ENCODE assay signal across 1 cellular context in the genomic region with DNA sequence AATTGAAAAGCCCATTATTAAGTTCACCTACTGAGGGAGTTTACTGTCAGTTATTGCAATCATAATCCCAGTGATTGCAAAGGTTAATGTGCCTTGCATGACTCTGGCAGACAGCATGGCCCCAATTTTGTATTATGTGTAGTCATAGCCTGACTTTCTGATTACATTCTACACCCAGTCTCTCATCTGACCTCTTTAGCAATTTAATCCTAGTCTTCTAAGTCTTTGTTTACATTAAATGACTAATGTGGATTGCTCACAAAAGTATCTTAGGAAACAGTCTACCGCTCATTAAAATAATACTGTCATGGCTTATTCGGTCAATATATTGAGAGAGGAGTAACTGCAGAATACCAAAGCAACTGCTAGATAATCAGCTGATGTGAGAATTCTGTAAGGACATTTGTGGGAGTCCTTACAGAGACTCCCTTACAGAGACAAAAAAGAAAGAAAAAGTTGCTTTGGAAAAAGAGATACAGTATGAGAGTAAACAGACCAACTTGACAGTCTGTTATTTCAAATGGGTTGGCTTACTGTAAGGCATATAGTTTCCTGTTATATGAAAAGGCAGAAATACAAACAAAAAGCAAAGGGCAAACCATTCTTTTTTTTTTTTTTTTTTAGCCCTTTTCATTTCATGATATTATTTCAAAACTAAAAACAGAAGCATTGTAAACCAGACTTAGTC.
A peak's percentile ranks its signal among the peaks of the same experiment; 100 is the strongest.
TF ChIP-seq lines count a peak whose summit lies in the region.

No MANE protein-coding gene starts in this region.

TF ChIP-seq in HEK293, 187 proteins besides CTCF, POLR2A, EP300 and RAD21 (continued from another document and continues in another):
- TF ChIP-seq, protein P1, sequence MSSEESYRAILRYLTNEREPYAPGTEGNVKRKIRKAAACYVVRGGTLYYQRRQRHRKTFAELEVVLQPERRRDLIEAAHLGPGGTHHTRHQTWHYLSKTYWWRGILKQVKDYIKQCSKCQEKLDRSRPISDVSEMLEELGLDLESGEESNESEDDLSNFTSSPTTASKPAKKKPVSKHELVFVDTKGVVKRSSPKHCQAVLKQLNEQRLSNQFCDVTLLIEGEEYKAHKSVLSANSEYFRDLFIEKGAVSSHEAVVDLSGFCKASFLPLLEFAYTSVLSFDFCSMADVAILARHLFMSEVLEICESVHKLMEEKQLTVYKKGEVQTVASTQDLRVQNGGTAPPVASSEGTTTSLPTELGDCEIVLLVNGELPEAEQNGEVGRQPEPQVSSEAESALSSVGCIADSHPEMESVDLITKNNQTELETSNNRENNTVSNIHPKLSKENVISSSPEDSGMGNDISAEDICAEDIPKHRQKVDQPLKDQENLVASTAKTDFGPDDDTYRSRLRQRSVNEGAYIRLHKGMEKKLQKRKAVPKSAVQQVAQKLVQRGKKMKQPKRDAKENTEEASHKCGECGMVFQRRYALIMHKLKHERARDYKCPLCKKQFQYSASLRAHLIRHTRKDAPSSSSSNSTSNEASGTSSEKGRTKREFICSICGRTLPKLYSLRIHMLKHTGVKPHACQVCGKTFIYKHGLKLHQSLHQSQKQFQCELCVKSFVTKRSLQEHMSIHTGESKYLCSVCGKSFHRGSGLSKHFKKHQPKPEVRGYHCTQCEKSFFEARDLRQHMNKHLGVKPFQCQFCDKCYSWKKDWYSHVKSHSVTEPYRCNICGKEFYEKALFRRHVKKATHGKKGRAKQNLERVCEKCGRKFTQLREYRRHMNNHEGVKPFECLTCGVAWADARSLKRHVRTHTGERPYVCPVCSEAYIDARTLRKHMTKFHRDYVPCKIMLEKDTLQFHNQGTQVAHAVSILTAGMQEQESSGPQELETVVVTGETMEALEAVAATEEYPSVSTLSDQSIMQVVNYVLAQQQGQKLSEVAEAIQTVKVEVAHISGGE (tag by site-specific recombination; conservative IDR thresholded peaks at IDR 0.05; ENCODE audit: low read depth): no peak
- TF ChIP-seq BCL11B (tag by site-specific recombination; IDR thresholded peaks at IDR 0.05; ENCODE audit: low read depth): no peak
- TF ChIP-seq MYNN (tag by site-specific recombination; IDR thresholded peaks at IDR 0.05; ENCODE audit: borderline replicate concordance): no peak
- TF ChIP-seq, protein P2, sequence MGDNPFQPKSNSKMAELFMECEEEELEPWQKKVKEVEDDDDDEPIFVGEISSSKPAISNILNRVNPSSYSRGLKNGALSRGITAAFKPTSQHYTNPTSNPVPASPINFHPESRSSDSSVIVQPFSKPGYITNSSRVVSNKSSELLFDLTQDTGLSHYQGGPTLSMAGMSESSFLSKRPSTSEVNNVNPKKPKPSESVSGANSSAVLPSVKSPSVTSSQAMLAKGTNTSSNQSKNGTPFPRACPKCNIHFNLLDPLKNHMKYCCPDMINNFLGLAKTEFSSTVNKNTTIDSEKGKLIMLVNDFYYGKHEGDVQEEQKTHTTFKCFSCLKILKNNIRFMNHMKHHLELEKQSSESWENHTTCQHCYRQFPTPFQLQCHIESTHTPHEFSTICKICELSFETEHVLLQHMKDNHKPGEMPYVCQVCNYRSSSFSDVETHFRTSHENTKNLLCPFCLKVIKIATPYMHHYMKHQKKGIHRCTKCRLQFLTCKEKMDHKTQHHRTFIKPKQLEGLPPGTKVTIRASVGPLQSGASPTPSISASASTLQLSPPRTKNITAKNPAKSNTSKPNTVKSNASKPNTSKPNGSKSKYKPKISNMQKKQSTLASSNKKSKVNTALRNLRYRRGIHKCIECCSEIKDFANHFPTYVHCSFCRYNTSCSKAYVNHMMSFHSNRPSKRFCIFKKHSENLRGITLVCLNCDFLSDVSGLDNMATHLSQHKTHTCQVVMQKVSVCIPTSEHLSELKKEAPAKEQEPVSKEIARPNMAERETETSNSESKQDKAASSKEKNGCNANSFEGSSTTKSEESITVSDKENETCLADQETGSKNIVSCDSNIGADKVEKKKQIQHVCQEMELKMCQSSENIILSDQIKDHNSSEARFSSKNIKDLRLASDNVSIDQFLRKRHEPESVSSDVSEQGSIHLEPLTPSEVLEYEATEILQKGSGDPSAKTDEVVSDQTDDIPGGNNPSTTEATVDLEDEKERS (tag by site-specific recombination; IDR thresholded peaks at IDR 0.05): no peak
- TF ChIP-seq, protein P3, sequence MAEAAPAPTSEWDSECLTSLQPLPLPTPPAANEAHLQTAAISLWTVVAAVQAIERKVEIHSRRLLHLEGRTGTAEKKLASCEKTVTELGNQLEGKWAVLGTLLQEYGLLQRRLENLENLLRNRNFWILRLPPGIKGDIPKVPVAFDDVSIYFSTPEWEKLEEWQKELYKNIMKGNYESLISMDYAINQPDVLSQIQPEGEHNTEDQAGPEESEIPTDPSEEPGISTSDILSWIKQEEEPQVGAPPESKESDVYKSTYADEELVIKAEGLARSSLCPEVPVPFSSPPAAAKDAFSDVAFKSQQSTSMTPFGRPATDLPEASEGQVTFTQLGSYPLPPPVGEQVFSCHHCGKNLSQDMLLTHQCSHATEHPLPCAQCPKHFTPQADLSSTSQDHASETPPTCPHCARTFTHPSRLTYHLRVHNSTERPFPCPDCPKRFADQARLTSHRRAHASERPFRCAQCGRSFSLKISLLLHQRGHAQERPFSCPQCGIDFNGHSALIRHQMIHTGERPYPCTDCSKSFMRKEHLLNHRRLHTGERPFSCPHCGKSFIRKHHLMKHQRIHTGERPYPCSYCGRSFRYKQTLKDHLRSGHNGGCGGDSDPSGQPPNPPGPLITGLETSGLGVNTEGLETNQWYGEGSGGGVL (tag by site-specific recombination; IDR thresholded peaks at IDR 0.05): no peak
- TF ChIP-seq ZNF707 (tag by site-specific recombination; IDR thresholded peaks at IDR 0.05): no peak
- peak; percentile 36; the same call in 1 of the 2 replicates for TF ChIP-seq ZNF660 (tag by site-specific recombination; IDR thresholded peaks at IDR 0.05)
- no peak for TF ChIP-seq GLIS1 (tag by site-specific recombination; IDR thresholded peaks at IDR 0.05)
- no peak for TF ChIP-seq ZNF792 (tag by site-specific recombination; IDR thresholded peaks at IDR 0.05)
- no peak for TF ChIP-seq HOXA7 (CRISPR knock-in tag; IDR thresholded peaks at IDR 0.05; ENCODE audit: borderline replicate concordance)
- TF ChIP-seq TRIM28 (IDR thresholded peaks at IDR 0.05; ENCODE audit: borderline replicate concordance, low read length): peak; percentile 51; the same call in 1 of the 2 replicates
- no peak for TF ChIP-seq ZNF623 (tag by site-specific recombination; IDR thresholded peaks at IDR 0.05)
- TF ChIP-seq, protein P4, sequence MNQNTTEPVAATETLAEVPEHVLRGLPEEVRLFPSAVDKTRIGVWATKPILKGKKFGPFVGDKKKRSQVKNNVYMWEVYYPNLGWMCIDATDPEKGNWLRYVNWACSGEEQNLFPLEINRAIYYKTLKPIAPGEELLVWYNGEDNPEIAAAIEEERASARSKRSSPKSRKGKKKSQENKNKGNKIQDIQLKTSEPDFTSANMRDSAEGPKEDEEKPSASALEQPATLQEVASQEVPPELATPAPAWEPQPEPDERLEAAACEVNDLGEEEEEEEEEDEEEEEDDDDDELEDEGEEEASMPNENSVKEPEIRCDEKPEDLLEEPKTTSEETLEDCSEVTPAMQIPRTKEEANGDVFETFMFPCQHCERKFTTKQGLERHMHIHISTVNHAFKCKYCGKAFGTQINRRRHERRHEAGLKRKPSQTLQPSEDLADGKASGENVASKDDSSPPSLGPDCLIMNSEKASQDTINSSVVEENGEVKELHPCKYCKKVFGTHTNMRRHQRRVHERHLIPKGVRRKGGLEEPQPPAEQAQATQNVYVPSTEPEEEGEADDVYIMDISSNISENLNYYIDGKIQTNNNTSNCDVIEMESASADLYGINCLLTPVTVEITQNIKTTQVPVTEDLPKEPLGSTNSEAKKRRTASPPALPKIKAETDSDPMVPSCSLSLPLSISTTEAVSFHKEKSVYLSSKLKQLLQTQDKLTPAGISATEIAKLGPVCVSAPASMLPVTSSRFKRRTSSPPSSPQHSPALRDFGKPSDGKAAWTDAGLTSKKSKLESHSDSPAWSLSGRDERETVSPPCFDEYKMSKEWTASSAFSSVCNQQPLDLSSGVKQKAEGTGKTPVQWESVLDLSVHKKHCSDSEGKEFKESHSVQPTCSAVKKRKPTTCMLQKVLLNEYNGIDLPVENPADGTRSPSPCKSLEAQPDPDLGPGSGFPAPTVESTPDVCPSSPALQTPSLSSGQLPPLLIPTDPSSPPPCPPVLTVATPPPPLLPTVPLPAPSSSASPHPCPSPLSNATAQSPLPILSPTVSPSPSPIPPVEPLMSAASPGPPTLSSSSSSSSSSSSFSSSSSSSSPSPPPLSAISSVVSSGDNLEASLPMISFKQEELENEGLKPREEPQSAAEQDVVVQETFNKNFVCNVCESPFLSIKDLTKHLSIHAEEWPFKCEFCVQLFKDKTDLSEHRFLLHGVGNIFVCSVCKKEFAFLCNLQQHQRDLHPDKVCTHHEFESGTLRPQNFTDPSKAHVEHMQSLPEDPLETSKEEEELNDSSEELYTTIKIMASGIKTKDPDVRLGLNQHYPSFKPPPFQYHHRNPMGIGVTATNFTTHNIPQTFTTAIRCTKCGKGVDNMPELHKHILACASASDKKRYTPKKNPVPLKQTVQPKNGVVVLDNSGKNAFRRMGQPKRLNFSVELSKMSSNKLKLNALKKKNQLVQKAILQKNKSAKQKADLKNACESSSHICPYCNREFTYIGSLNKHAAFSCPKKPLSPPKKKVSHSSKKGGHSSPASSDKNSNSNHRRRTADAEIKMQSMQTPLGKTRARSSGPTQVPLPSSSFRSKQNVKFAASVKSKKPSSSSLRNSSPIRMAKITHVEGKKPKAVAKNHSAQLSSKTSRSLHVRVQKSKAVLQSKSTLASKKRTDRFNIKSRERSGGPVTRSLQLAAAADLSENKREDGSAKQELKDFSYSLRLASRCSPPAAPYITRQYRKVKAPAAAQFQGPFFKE (tag by site-specific recombination; IDR thresholded peaks at IDR 0.05; ENCODE audit: borderline replicate concordance): no peak
- no peak for TF ChIP-seq ZSCAN16 (tag by site-specific recombination; IDR thresholded peaks at IDR 0.05)
- TF ChIP-seq, protein P5, sequence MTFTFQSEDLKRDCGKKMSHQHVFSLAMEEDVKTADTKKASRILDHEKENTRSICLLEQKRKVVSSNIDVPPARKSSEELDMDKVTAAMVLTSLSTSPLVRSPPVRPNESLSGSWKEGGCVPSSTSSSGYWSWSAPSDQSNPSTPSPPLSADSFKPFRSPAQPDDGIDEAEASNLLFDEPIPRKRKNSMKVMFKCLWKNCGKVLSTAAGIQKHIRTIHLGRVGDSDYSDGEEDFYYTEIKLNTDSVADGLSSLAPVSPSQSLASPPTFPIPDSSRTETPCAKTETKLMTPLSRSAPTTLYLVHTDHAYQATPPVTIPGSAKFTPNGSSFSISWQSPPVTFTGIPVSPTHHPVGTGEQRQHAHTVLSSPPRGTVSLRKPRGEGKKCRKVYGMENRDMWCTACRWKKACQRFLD (tag by site-specific recombination; IDR thresholded peaks at IDR 0.05): no peak
- peak; percentile 95 for TF ChIP-seq SP7 (tag by site-specific recombination; IDR thresholded peaks at IDR 0.05)
- TF ChIP-seq ZNF501 (tag by site-specific recombination; IDR thresholded peaks at IDR 0.05): peak; percentile 36; the same call in 1 of the 2 replicates
- TF ChIP-seq, protein P6, sequence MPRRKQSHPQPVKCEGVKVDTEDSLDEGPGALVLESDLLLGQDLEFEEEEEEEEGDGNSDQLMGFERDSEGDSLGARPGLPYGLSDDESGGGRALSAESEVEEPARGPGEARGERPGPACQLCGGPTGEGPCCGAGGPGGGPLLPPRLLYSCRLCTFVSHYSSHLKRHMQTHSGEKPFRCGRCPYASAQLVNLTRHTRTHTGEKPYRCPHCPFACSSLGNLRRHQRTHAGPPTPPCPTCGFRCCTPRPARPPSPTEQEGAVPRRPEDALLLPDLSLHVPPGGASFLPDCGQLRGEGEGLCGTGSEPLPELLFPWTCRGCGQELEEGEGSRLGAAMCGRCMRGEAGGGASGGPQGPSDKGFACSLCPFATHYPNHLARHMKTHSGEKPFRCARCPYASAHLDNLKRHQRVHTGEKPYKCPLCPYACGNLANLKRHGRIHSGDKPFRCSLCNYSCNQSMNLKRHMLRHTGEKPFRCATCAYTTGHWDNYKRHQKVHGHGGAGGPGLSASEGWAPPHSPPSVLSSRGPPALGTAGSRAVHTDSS (tag by site-specific recombination; IDR thresholded peaks at IDR 0.05): no peak
- TF ChIP-seq MZF1 (tag by site-specific recombination; IDR thresholded peaks at IDR 0.05; ENCODE audit: borderline replicate concordance): no peak
- no peak for TF ChIP-seq ZNF747 (tag by site-specific recombination; IDR thresholded peaks at IDR 0.05)
- TF ChIP-seq BCL11A (tag by site-specific recombination; IDR thresholded peaks at IDR 0.05; ENCODE audit: low read depth): peak; percentile 44; the same call in 1 of the 2 replicates
- TF ChIP-seq ZNF146 (tag by site-specific recombination; IDR thresholded peaks at IDR 0.05): no peak
- no peak for TF ChIP-seq ZNF433 (tag by site-specific recombination; IDR thresholded peaks at IDR 0.05; ENCODE audit: low read depth)
- 0 out of 2 replicates have a peak, but pooled peaks have one; percentile 62 for TF ChIP-seq ZNF10 (tag by site-specific recombination; IDR thresholded peaks at IDR 0.05)
- no peak for TF ChIP-seq ZNF324 (tag by site-specific recombination; IDR thresholded peaks at IDR 0.05)
- TF ChIP-seq, protein P7, sequence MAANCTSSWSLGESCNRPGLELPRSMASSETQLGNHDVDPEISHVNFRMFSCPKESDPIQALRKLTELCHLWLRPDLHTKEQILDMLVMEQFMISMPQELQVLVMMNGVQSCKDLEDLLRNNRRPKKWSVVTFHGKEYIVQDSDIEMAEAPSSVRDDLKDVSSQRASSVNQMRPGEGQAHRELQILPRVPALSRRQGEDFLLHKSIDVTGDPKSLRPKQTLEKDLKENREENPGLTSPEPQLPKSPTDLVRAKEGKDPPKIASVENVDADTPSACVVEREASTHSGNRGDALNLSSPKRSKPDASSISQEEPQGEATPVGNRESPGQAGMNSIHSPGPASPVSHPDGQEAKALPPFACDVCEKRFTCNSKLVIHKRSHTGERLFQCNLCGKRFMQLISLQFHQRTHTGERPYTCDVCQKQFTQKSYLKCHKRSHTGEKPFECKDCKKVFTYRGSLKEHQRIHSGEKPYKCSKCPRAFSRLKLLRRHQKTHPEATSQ (tag by site-specific recombination; IDR thresholded peaks at IDR 0.05): no peak
- no peak for TF ChIP-seq KLF7 (tag by site-specific recombination; IDR thresholded peaks at IDR 0.05; ENCODE audit: borderline replicate concordance)
- TF ChIP-seq, protein P8, sequence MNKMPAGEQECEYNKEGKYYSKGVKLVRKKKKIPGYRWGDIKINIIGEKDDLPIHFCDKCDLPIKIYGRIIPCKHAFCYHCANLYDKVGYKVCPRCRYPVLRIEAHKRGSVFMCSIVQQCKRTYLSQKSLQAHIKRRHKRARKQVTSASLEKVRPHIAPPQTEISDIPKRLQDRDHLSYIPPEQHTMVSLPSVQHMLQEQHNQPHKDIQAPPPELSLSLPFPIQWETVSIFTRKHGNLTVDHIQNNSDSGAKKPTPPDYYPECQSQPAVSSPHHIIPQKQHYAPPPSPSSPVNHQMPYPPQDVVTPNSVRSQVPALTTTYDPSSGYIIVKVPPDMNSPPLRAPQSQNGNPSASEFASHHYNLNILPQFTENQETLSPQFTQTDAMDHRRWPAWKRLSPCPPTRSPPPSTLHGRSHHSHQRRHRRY (tag by site-specific recombination; IDR thresholded peaks at IDR 0.05): no peak
- TF ChIP-seq, protein P9, sequence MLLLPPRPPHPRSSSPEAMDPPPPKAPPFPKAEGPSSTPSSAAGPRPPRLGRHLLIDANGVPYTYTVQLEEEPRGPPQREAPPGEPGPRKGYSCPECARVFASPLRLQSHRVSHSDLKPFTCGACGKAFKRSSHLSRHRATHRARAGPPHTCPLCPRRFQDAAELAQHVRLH (tag by site-specific recombination; IDR thresholded peaks at IDR 0.05): no peak
- no peak for TF ChIP-seq ZBTB8A (tag by site-specific recombination; IDR thresholded peaks at IDR 0.05)
- TF ChIP-seq ZBTB1 (tag by site-specific recombination; IDR thresholded peaks at IDR 0.05): no peak
- TF ChIP-seq OVOL3 (tag by site-specific recombination; IDR thresholded peaks at IDR 0.05): no peak
- no peak for TF ChIP-seq ZNF837 (tag by site-specific recombination; IDR thresholded peaks at IDR 0.05)
